ENCODE assay signal across 8 cellular contexts in the genomic region with DNA sequence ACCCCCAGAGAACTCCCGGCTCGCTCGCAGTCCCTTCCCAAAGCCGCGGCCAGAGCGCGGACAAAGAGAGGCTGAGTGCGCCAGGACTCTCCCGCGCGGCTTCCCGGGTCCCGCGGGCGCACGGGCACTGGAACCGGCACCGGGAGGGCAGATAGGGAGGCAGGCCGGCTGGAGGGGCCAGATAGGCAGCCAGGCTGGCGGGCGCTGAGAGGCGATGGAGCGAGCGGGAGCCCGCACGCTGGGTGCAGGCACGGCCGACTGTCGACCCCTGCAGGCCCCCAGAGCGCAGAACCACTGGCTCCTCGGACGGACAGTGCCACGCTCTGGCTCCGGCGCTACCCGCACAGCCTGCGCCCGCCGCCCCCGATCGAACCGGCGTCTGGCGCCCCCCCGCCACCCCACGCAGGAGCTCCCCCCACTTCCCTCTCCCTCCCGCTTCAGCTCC.
A peak's percentile ranks its signal among the peaks of the same experiment; 100 is the strongest.
DNase-seq lines count a peak whose midpoint lies in the region; ATAC-seq and TF ChIP-seq lines count a peak whose summit lies in the region.

No MANE protein-coding gene starts in this region.

- peak; percentile 24 for TF ChIP-seq CTCF in astrocyte of the cerebellum (IDR thresholded peaks at IDR 0.05; ENCODE audit: low read depth, low read length, missing control alignments)

- H3K27ac ChIP-seq in ACC112 (ENCODE audit: low read depth, low read length): no peak overlapping the region

- H3K4me3 ChIP-seq in ACC112 (ENCODE audit: low read depth, low read length) (peak overlapping the region; percentile 84), GM08714 (ENCODE audit: low read length) (peak overlapping the region; percentile 68), astrocyte of the cerebellum (ENCODE audit: low read depth, low read length) (peak overlapping the region; percentile 72), iPS-11a (ENCODE audit: low read depth, low read length) (peak overlapping the region; percentile 88), skeletal muscle cell (ENCODE audit: low read depth, low read length) (peak overlapping the region; percentile 88)

- DNase-seq in NCI-H748 (lab: John Stamatoyannopoulos, UW; ENCODE audit: unreplicated experiment) (peak; percentile 88), astrocyte of the cerebellum (ENCODE audit: low read depth) (no peak), skeletal muscle cell (ENCODE audit: low read depth) (no peak)

- peaks cover 24% of the 10 kb centered on the region for H3K4me1 ChIP-seq in ACC112 (ENCODE audit: control insufficient read depth, insufficient read depth, low read length, unreplicated experiment)

- H3K79me2 ChIP-seq in ACC112 (ENCODE audit: control insufficient read depth, insufficient read depth, low read length, unreplicated experiment): no peaks in the 10 kb centered on the region

- in situ Hi-C loops in astrocyte of the cerebellum (cut with HindIII; ENCODE audit: low sequenced_read_pairs): no loop called here

- peak overlapping the region; percentile 78 for H2AFZ ChIP-seq in ACC112 (ENCODE audit: low read length, unreplicated experiment)

- H3K36me3 ChIP-seq in ACC112 (ENCODE audit: insufficient read depth, low read length): no peaks in the 10 kb centered on the region

- ATAC-seq in HG02884 (IDR thresholded peaks at IDR 0.05; ENCODE audit: unreplicated experiment) (peak; percentile 19), HG02981 (IDR thresholded peaks at IDR 0.05; ENCODE audit: unreplicated experiment) (no peak)

- H3K27me3 ChIP-seq in ACC112 (ENCODE audit: insufficient read depth, low read length): no peaks in the 10 kb centered on the region
